Comparison of ENCODE assay signal across 10 cellular contexts in the genomic region with DNA sequence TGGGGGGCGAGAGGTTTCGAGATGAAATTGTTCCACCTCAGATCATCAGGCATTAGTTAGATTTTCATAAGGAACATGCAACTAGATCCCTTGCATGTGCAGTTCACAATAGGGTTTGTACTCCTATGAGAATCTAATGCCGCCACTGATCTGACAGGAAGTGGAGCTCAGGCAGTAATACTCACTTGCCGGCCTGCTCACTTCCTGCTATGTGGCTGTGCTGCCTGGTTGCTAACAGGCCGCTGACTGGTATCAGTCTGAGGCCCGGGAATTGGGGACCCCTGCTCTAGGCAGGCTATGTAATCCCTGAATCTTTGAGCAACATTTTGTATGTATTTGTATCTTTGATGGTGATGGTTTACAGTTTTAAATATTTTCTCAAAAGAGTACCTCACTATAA. TPM values are rescaled to one million over a fixed set of nuclear protein-coding genes. Genes with fewer than 3 reads are reported as not detected.
DNase-seq lines count a peak whose midpoint lies in the region; ATAC-seq lines count a peak whose summit lies in the region.
"Had no signal": no experiment of that assay in that cellular context is flagged by ENCODE, and none has a peak within 500 bp of the region (broad histone marks: within the 10 kb centered on the region; RNA-seq: fewer than 3 reads in every experiment).

No MANE protein-coding gene starts in this region.

- H3K4me3 ChIP-seq in Jurkat, Clone E6-1 (ENCODE audit: low read length) = no peak overlapping the region
- H3K4me3 ChIP-seq: hepatocyte had no signal

- peak; percentile 59 for DNase-seq in Jurkat, Clone E6-1 (ENCODE audit: low read depth, low spot score)
- peak; percentile 23 to 34 for DNase-seq in activated CD4-positive, alpha-beta T cell treated with anti-CD3 and anti-CD28 coated beads, Interleukin-2, amount 50 U/mL, for 4 hours
- peak; percentile 38 to 74 for DNase-seq in dermis microvascular lymphatic vessel endothelial cell (ENCODE audit: low read depth in 2 of 2)
- DNase-seq in stimulated activated CD4-positive, alpha-beta T cell treated with anti-CD3 and anti-CD28 coated beads, Interleukin-4, amount 100 ng/mL, for 24 hours = peak; percentile 41
- DNase-seq in NCI-H748 (lab: John Stamatoyannopoulos, UW; ENCODE audit: unreplicated experiment) = no peak
- no peak for DNase-seq in NCI-H187 treated with DMSO at 0.1 percent for 48 hours (lab: John Stamatoyannopoulos, UW)
- DNase-seq in DMS153 treated with DMSO at 0.1 percent for 48 hours (lab: John Stamatoyannopoulos, UW; ENCODE audit: unreplicated experiment) = no peak
- DNase-seq: NCI-H748 treated with DMSO at 0.1 percent for 48 hours had no signal

- ATAC-seq in HG02588 (IDR thresholded peaks at IDR 0.05; ENCODE audit: unreplicated experiment) = no peak

RNA-seq across cellular contexts. Expression of a gene that starts 32.5 kb away (rescaled TPM):
- polyA plus RNA-seq in Jurkat, Clone E6-1 (2012; ENCODE audit: insufficient read depth, insufficient read length) = 7.0 TPM
- 5.0 and 7.0 TPM in 2 replicates for total RNA-seq in dermis microvascular lymphatic vessel endothelial cell

RNA-seq across cellular contexts. Expression of a gene that starts 57.5 kb away (rescaled TPM):
- 0.57 TPM for polyA plus RNA-seq in Jurkat, Clone E6-1 (2012; ENCODE audit: insufficient read depth, insufficient read length)
- 0.26 and 0.89 TPM in 2 replicates for total RNA-seq in dermis microvascular lymphatic vessel endothelial cell

Comparison
In these comparisons a context has a peak if more than half of its experiments do, and no peak if none do; other contexts are left out.
1. DNase-seq: peak in Jurkat, Clone E6-1 (single experiment), activated CD4-positive, alpha-beta T cell treated with anti-CD3 and anti-CD28 coated beads, Interleukin-2, amount 50 U/mL, for 4 hours (2 of 2), dermis microvascular lymphatic vessel endothelial cell (2 of 2) and stimulated activated CD4-positive, alpha-beta T cell treated with anti-CD3 and anti-CD28 coated beads, Interleukin-4, amount 100 ng/mL, for 24 hours (single experiment); none in NCI-H748 (single experiment), NCI-H187 treated with DMSO at 0.1 percent for 48 hours (single experiment) and DMS153 treated with DMSO at 0.1 percent for 48 hours (single experiment).